ENCODE assay signal across 30 cellular contexts in genomic region chr2:78757652-78758051, GRCh38.
"Had no signal": no experiment of that assay in that cellular context is flagged by ENCODE, and none has a peak within 500 bp of the region (broad histone marks: within the 10 kb centered on the region; RNA-seq: fewer than 3 reads in every experiment).

No MANE protein-coding gene starts in this region.

- H3K4me3 ChIP-seq: PC-9 had no signal

- H3K27ac ChIP-seq: brain microvascular endothelial cell, KMS-11, PC-9, RWPE1 had no signal

- H3K36me3 ChIP-seq: brain microvascular endothelial cell had no signal

- H3K27me3 Mint-ChIP-seq: activated CD4-positive, alpha-beta T cell treated with anti-CD3 and anti-CD28 coated beads, Interleukin-2, amount 10 ng/mL, durations not matched to agents 24 days and 14 days; activated CD8-positive, alpha-beta T cell treated with anti-CD3 and anti-CD28 coated beads for 36 hours; activated naive CD8-positive, alpha-beta T cell treated with anti-CD3 and anti-CD28 coated beads for 36 hours; activated T-helper 17 cell treated with anti-CD3 and anti-CD28 coated beads, Interleukin-2, amount 50 U/mL, for 72 hours; central memory CD8-positive, alpha-beta T cell had no signal

- H3K27ac Mint-ChIP-seq: activated CD4-positive, alpha-beta T cell treated with anti-CD3 and anti-CD28 coated beads, Interleukin-2, amount 10 ng/mL, durations not matched to agents 24 days and 14 days; activated CD8-positive, alpha-beta T cell treated with anti-CD3 and anti-CD28 coated beads for 36 hours; activated naive CD8-positive, alpha-beta T cell treated with anti-CD3 and anti-CD28 coated beads for 36 hours; activated T-cell treated with anti-CD3 and anti-CD28 coated beads, Interleukin-2, amount 50 U/mL, for 72 hours; activated T-helper 17 cell treated with anti-CD3 and anti-CD28 coated beads, Interleukin-2, amount 50 U/mL, for 72 hours had no signal

- H3K27me3 ChIP-seq: brain microvascular endothelial cell had no signal

- H3K9ac ChIP-seq: KMS-11 had no signal

- H3K4me1 Mint-ChIP-seq: activated CD4-positive, alpha-beta T cell treated with anti-CD3 and anti-CD28 coated beads, Interleukin-2, amount 10 ng/mL, durations not matched to agents 24 days and 14 days; activated naive CD8-positive, alpha-beta T cell treated with anti-CD3 and anti-CD28 coated beads for 36 hours; activated T-helper 17 cell treated with anti-CD3 and anti-CD28 coated beads, Interleukin-2, amount 50 U/mL, for 72 hours; central memory CD8-positive, alpha-beta T cell had no signal

- DNase-seq: activated CD4-positive, alpha-beta T cell treated with anti-CD3 and anti-CD28 coated beads, Interleukin-2, amount 10 ng/mL, durations not matched to agents 24 days and 14 days; activated CD4-positive, alpha-beta T cell treated with anti-CD3 and anti-CD28 coated beads, Interleukin-2, amount 50 U/mL, for 4 hours; activated CD8-positive, alpha-beta T cell treated with anti-CD3 and anti-CD28 coated beads for 36 hours; activated effector memory CD4-positive, alpha-beta T cell treated with anti-CD3 and anti-CD28 coated beads, Interleukin-2, amount 50 U/mL, for 16 hours; activated naive CD4-positive, alpha-beta T cell; activated naive CD4-positive, alpha-beta T cell treated with anti-CD3 and anti-CD28 coated beads, Interleukin-2, amount 50 U/mL, for 16 hours; activated naive CD8-positive, alpha-beta T cell treated with anti-CD3 and anti-CD28 coated beads for 36 hours; activated T-cell treated with anti-CD3 and anti-CD28 coated beads, Interleukin-2, amount 50 U/mL, for 1 hour; activated T-cell treated with anti-CD3 and anti-CD28 coated beads, Interleukin-2, amount 50 U/mL, for 72 hours; amniotic stem cell; aorta; brain microvascular endothelial cell; MM.1S; NCI-H1092 treated with DMSO at 0.1 percent for 48 hours; NCI-H1417; NCI-H146; NCI-H187; NCI-H2029 treated with DMSO at 0.1 percent for 48 hours; NCI-H2107; NCI-H226; NCI-H446 treated with DMSO at 0.1 percent for 48 hours; NCI-H524; NCI-H69; PC-9; T1000 had no signal

- H3K4me3 Mint-ChIP-seq: activated CD4-positive, alpha-beta T cell treated with anti-CD3 and anti-CD28 coated beads, Interleukin-2, amount 10 ng/mL, durations not matched to agents 24 days and 14 days; activated CD8-positive, alpha-beta T cell treated with anti-CD3 and anti-CD28 coated beads for 36 hours; activated naive CD8-positive, alpha-beta T cell treated with anti-CD3 and anti-CD28 coated beads for 36 hours; activated T-cell treated with anti-CD3 and anti-CD28 coated beads, Interleukin-2, amount 50 U/mL, for 72 hours; activated T-helper 17 cell treated with anti-CD3 and anti-CD28 coated beads, Interleukin-2, amount 50 U/mL, for 72 hours; central memory CD8-positive, alpha-beta T cell had no signal

- ATAC-seq: activated CD8-positive, alpha-beta T cell treated with anti-CD3 and anti-CD28 coated beads for 36 hours; activated T-cell treated with anti-CD3 and anti-CD28 coated beads, Interleukin-2, amount 50 U/mL, for 72 hours; activated T-helper 17 cell treated with anti-CD3 and anti-CD28 coated beads, Interleukin-2, amount 50 U/mL, for 72 hours; Right ventricle myocardium inferior had no signal
